Comparison of ENCODE assay signal across 1 cellular context in genomic region chr1:43413426-43413825, GRCh38. TPM values are rescaled to one million over a fixed set of nuclear protein-coding genes. Genes with fewer than 3 reads are reported as not detected.
"Had no signal": no experiment of that assay in that cellular context is flagged by ENCODE, and none has a peak within 500 bp of the region (broad histone marks: within the 10 kb centered on the region; RNA-seq: fewer than 3 reads in every experiment).

No MANE protein-coding gene starts in this region.

RNA-seq across cellular contexts. Expression of gene CDC20, which starts 54.6 kb away (rescaled TPM):
- total RNA-seq: ascending aorta had no signal
